1 cellular context compared by ENCODE assay signal in genomic region chr9:121121582-121122087, GRCh38.
TF ChIP-seq lines count a peak whose summit lies in the region.

No MANE protein-coding gene starts in this region.

TF ChIP-seq in HepG2, 621 proteins besides CTCF, POLR2A, EP300 and RAD21 (continued from another document and continues in another):
- TF ChIP-seq AHDC1 (CRISPR knock-in tag; IDR thresholded peaks at IDR 0.05; ENCODE audit: borderline replicate concordance): no peak
- TF ChIP-seq ZFP90 (CRISPR knock-in tag; IDR thresholded peaks at IDR 0.05; ENCODE audit: borderline replicate concordance): peak; percentile 35; the same call in 1 of the 2 replicates
- TF ChIP-seq ELF4 (CRISPR knock-in tag; IDR thresholded peaks at IDR 0.05; ENCODE audit: borderline replicate concordance): no peak
- TF ChIP-seq SIN3A (IDR thresholded peaks at IDR 0.05; ENCODE audit: borderline replicate concordance, low read depth, low read length): peak; percentile 82; the same call in 1 of the 2 replicates
- no peak for TF ChIP-seq ZNF660 (CRISPR knock-in tag; IDR thresholded peaks at IDR 0.05; ENCODE audit: borderline replicate concordance, low read depth)
- TF ChIP-seq NFKB2 (CRISPR knock-in tag; IDR thresholded peaks at IDR 0.05; ENCODE audit: borderline replicate concordance): peak; percentile 53; the same call in 1 of the 2 replicates
- TF ChIP-seq ZFP41 (CRISPR knock-in tag; IDR thresholded peaks at IDR 0.05; ENCODE audit: borderline replicate concordance): no peak
- TF ChIP-seq KLF12 (CRISPR knock-in tag; IDR thresholded peaks at IDR 0.05; ENCODE audit: borderline replicate concordance): 0 out of 2 replicates have a peak, but pooled peaks have one; percentile 27
- TF ChIP-seq ELK4 (CRISPR knock-in tag; IDR thresholded peaks at IDR 0.05; ENCODE audit: borderline replicate concordance): no peak
- TF ChIP-seq DBP (CRISPR knock-in tag; IDR thresholded peaks at IDR 0.05; ENCODE audit: not compliant biosample characterization): no peak
- TF ChIP-seq XRCC5 (optimal IDR thresholded peaks at IDR 0.05; ENCODE audit: low read length): peak; percentile 82
- 0 out of 2 replicates have a peak, but pooled peaks have one; percentile 35 for TF ChIP-seq FOXP4 (CRISPR knock-in tag; IDR thresholded peaks at IDR 0.05)
- no peak for TF ChIP-seq SP1 (IDR thresholded peaks at IDR 0.05)
- TF ChIP-seq SP1 (CRISPR knock-in tag; IDR thresholded peaks at IDR 0.05): 0 out of 2 replicates have a peak, but pooled peaks have one; percentile 35
- peak; percentile 69 for TF ChIP-seq ZNF605 (CRISPR knock-in tag; IDR thresholded peaks at IDR 0.05)
- no peak for TF ChIP-seq MIER2 (CRISPR knock-in tag; IDR thresholded peaks at IDR 0.05)
- no peak for TF ChIP-seq IKZF1 (IDR thresholded peaks at IDR 0.05)
- TF ChIP-seq HOMEZ (CRISPR knock-in tag; IDR thresholded peaks at IDR 0.05; ENCODE audit: low read depth): peak; percentile 97
- TF ChIP-seq SSRP1 (CRISPR knock-in tag; IDR thresholded peaks at IDR 0.05): no peak
- TF ChIP-seq E2F1 (CRISPR knock-in tag; IDR thresholded peaks at IDR 0.05): peak; percentile 37; the same call in 1 of the 2 replicates
- TF ChIP-seq ZMYM2 (CRISPR knock-in tag; IDR thresholded peaks at IDR 0.05): 0 out of 2 replicates have a peak, but pooled peaks have one; percentile 33
- TF ChIP-seq HNF1B (CRISPR knock-in tag; IDR thresholded peaks at IDR 0.05): peak; percentile 54; the same call in 1 of the 2 replicates
- no peak for TF ChIP-seq ZNF619 (CRISPR knock-in tag; IDR thresholded peaks at IDR 0.05)
- no peak for TF ChIP-seq ZBTB8A (CRISPR knock-in tag; IDR thresholded peaks at IDR 0.05; ENCODE audit: borderline replicate concordance, low read depth)
- peak; percentile 97 for TF ChIP-seq POGZ (CRISPR knock-in tag; IDR thresholded peaks at IDR 0.05)
- peak; percentile 62; the same call in 1 of the 3 replicates for TF ChIP-seq MXI1 (IDR thresholded peaks at IDR 0.05; ENCODE audit: borderline replicate concordance, low read depth, low read length)
- TF ChIP-seq ZNF770 (CRISPR knock-in tag; IDR thresholded peaks at IDR 0.05): peak; percentile 51; the same call in 1 of the 2 replicates
- peak; percentile 23 for TF ChIP-seq HNRNPLL (IDR thresholded peaks at IDR 0.05; ENCODE audit: low read depth, low read length, poor library complexity, severe bottlenecking)
- TF ChIP-seq CC2D1A (CRISPR knock-in tag; IDR thresholded peaks at IDR 0.05): no peak
- TF ChIP-seq RBFOX2 (IDR thresholded peaks at IDR 0.05; ENCODE audit: low read depth, low read length): 0 out of 2 replicates have a peak, but pooled peaks have one; percentile 32
- no peak for TF ChIP-seq ZNF503 (CRISPR knock-in tag; IDR thresholded peaks at IDR 0.05)
- peak; percentile 55; the same call in 1 of the 2 replicates for TF ChIP-seq GATAD1 (CRISPR knock-in tag; IDR thresholded peaks at IDR 0.05)
- TF ChIP-seq TFDP1 (CRISPR knock-in tag; IDR thresholded peaks at IDR 0.05; ENCODE audit: borderline replicate concordance): peak; percentile 87; the same call in 1 of the 2 replicates
- TF ChIP-seq FOXO4 (CRISPR knock-in tag; conservative IDR thresholded peaks at IDR 0.05): no peak
- TF ChIP-seq ZNF33A (CRISPR knock-in tag; IDR thresholded peaks at IDR 0.05; ENCODE audit: borderline replicate concordance): no peak
- 0 out of 2 replicates have a peak, but pooled peaks have one; percentile 37 for TF ChIP-seq ZNF274 (CRISPR knock-in tag; IDR thresholded peaks at IDR 0.05)
- TF ChIP-seq AHR (CRISPR knock-in tag; IDR thresholded peaks at IDR 0.05): no peak
